ENCODE assay signal across 15 cellular contexts in genomic region chr1:198153103-198153502, GRCh38. TPM values are rescaled to one million over a fixed set of nuclear protein-coding genes. Genes with fewer than 3 reads are reported as not detected.
DNase-seq lines count a peak whose midpoint lies in the region; ATAC-seq and TF ChIP-seq lines count a peak whose summit lies in the region.
"Had no signal": no experiment of that assay in that cellular context is flagged by ENCODE, and none has a peak within 500 bp of the region (broad histone marks: within the 10 kb centered on the region; RNA-seq: fewer than 3 reads in every experiment).

No MANE protein-coding gene starts in this region.

- intact Hi-C loops in IMR-90 (cut with micrococcal nuclease): no loop called here
- intact Hi-C loops in PC-3 (cut with micrococcal nuclease): no loop called here

- DNase-seq in IMR-90 (peak; percentile 86), PC-3 (peak; percentile 47), fibroblast of peridontal ligament (ENCODE audit: extremely low read depth) (peak; percentile 90), pulmonary artery endothelial cell (ENCODE audit: low read depth, low spot score) (peak; percentile 78), DMS153 treated with DMSO at 0.1 percent for 48 hours (lab: John Stamatoyannopoulos, UW; ENCODE audit: unreplicated experiment) (no peak), NCI-H2081 (lab: John Stamatoyannopoulos, UW) (no peak), NCI-H2171 (lab: John Stamatoyannopoulos, UW) (no peak)
- DNase-seq: activated T-cell treated with anti-CD3 and anti-CD28 coated beads, Interleukin-2, amount 50 U/mL, for 24 hours; KBM-7; mucosa of descending colon; NCI-H345; retina; SHP77 treated with DMSO at 0.1 percent for 48 hours; testis had no signal

- H3K27ac ChIP-seq in IMR-90 (ENCODE audit: insufficient read depth, low read length) (no peak overlapping the region), PC-3 (ENCODE audit: low read length) (no peak overlapping the region)
- H3K27ac ChIP-seq: testis had no signal

- no peak for TF ChIP-seq CTCF in IMR-90 (conservative IDR thresholded peaks at IDR 0.05; ENCODE audit: low read depth, low read length)
- TF ChIP-seq CTCF in PC-3 (conservative IDR thresholded peaks at IDR 0.05; ENCODE audit: low read depth, low read length): no peak

- H3K18ac ChIP-seq in IMR-90 (ENCODE audit: low read depth, low read length): no peak overlapping the region

- H3K79me1 ChIP-seq in IMR-90 (ENCODE audit: low read depth in 1 of 2, low read length in 2 of 2): peaks cover 0 to 12% of the 10 kb centered on the region in 2 experiments; a peak in 2 of 4 replicates

- dilution Hi-C loops in IMR-90 (cut with HindIII; ENCODE audit: low sequenced_read_pairs, unreplicated experiment): no loop called here

- H4K20me1 ChIP-seq in IMR-90 (ENCODE audit: insufficient read depth, low read length) (no peaks in the 10 kb centered on the region), PC-3 (ENCODE audit: low read length) (no peaks in the 10 kb centered on the region)

- H3K9ac ChIP-seq in IMR-90 (ENCODE audit: low read depth, low read length): no peak overlapping the region
- H3K9ac ChIP-seq in PC-3 (ENCODE audit: low read length): no peak overlapping the region

- in situ Hi-C loops in IMR-90 (cut with MboI; ENCODE audit: low sequenced_read_pairs): no loop called here

- H2AK5ac ChIP-seq in IMR-90 (ENCODE audit: low read depth, low read length): peak overlapping the region; percentile 36; the same call in 1 of the 2 replicates

- H2BK20ac ChIP-seq in IMR-90 (ENCODE audit: low read depth, low read length): no peak overlapping the region

- no TSS peak for BruUV-seq in IMR-90 (replicated peaks; lab: Mats Ljungman, UMichigan)
- no TSS peak for BruUV-seq in PC-3 (replicated peaks; lab: Mats Ljungman, UMichigan)

- no peak overlapping the region for H2BK120ac ChIP-seq in IMR-90 (ENCODE audit: low read depth, low read length)

- no peak overlapping the region for H4K91ac ChIP-seq in IMR-90 (ENCODE audit: insufficient read depth, low read depth, low read length)

- TF ChIP-seq RAD21 in IMR-90 (IDR thresholded peaks at IDR 0.05; ENCODE audit: low read length): no peak

- no peak for ATAC-seq in IMR-90 (ENCODE audit: low read depth)
- no peak for ATAC-seq in PC-3
- no peak for ATAC-seq in HG03571 (IDR thresholded peaks at IDR 0.05; ENCODE audit: unreplicated experiment)
- ATAC-seq: mucosa of descending colon had no signal

- no peak overlapping the region for H3K14ac ChIP-seq in IMR-90 (replicated peaks; ENCODE audit: low read depth, low read length)

- H3K4ac ChIP-seq in IMR-90 (ENCODE audit: low read depth, low read length): no peak overlapping the region

- CTCF ChIA-PET in IMR-90 (lab: Yijun Ruan, JAX): interaction anchor here (0.7 kb wide), 1 partner anchor 121 kb away, joined by 3 read pairs; no protein-coding TSS in a partner anchor
- CTCF ChIA-PET in PC-3 (lab: Charles Lee): no interaction called here

- H2BK15ac ChIP-seq in IMR-90 (ENCODE audit: low read depth, low read length): no peak overlapping the region

- no peak for TF ChIP-seq POLR2A in IMR-90 (IDR thresholded peaks at IDR 0.05; ENCODE audit: low read depth, low read length)

- H3K4me1 ChIP-seq in IMR-90 (ENCODE audit: control insufficient read depth, insufficient read depth, low read length): peaks cover 3% of the 10 kb centered on the region; the same call in 1 of the 2 replicates
- H3K4me1 ChIP-seq in PC-3 (ENCODE audit: insufficient read depth, low read length): peaks cover 13% of the 10 kb centered on the region
- H3K4me1 ChIP-seq: testis had no signal

- POLR2A ChIA-PET in IMR-90 (lab: Charles Lee; ENCODE audit: unreplicated experiment) (no interaction called here), PC-3 (lab: Charles Lee; ENCODE audit: unreplicated experiment) (no interaction called here)

- H3K4me3 ChIP-seq in IMR-90 (ENCODE audit: insufficient read depth, low read depth, low read length) (no peak overlapping the region), PC-3 (ENCODE audit: low read length) (no peak overlapping the region)
- H3K4me3 ChIP-seq: mucosa of descending colon, testis had no signal

- H3K4me2 ChIP-seq in IMR-90 (ENCODE audit: low read depth, low read length): no peak overlapping the region
- H3K4me2 ChIP-seq in PC-3 (ENCODE audit: low read length): no peak overlapping the region

- H2AFZ ChIP-seq in IMR-90 (replicated peaks; ENCODE audit: low read length, poor library complexity) (no peak overlapping the region), PC-3 (ENCODE audit: low read length) (no peak overlapping the region)

- H2BK5ac ChIP-seq in IMR-90 (ENCODE audit: low read depth, low read length, poor library complexity, severe bottlenecking): no peak overlapping the region

- H2AK9ac ChIP-seq in IMR-90 (replicated peaks; ENCODE audit: low read depth, low read length, poor library complexity): no peak overlapping the region

- no peaks in the 10 kb centered on the region for H3K9me3 ChIP-seq in IMR-90 (ENCODE audit: control insufficient read depth, insufficient read depth, low read length)
- no peaks in the 10 kb centered on the region for H3K9me3 ChIP-seq in PC-3 (ENCODE audit: low read length)
- H3K9me3 ChIP-seq: mucosa of descending colon, testis had no signal

- H4K8ac ChIP-seq in IMR-90 (ENCODE audit: low read depth in 2 of 2, low read length in 2 of 2): no peak overlapping the region

- no peaks in the 10 kb centered on the region for H3K36me3 ChIP-seq in IMR-90 (ENCODE audit: control insufficient read depth, insufficient read depth, low read length)
- H3K36me3 ChIP-seq in PC-3 (ENCODE audit: low read depth, low read length): no peaks in the 10 kb centered on the region

- no peaks in the 10 kb centered on the region for H3K9me2 ChIP-seq in PC-3 (replicated peaks; ENCODE audit: low read length)

- H4K5ac ChIP-seq in IMR-90 (ENCODE audit: low read depth, low read length): no peak overlapping the region

- H3K23ac ChIP-seq in IMR-90 (ENCODE audit: low read depth, low read length): no peak overlapping the region

- no peaks in the 10 kb centered on the region for H3F3A ChIP-seq in PC-3 (ENCODE audit: low read length, unreplicated experiment)

- H3K27me3 ChIP-seq in IMR-90 (ENCODE audit: control insufficient read depth, insufficient read depth, low read length) (no peaks in the 10 kb centered on the region), PC-3 (ENCODE audit: low read length) (no peaks in the 10 kb centered on the region)
- H3K27me3 ChIP-seq: testis had no signal

- H3K56ac ChIP-seq in IMR-90 (ENCODE audit: extremely low read depth, insufficient read depth, low read length): no peak overlapping the region

- H3K9me1 ChIP-seq in IMR-90 (ENCODE audit: insufficient read depth, low read length): no peaks in the 10 kb centered on the region

- peaks cover 10% of the 10 kb centered on the region for H3K79me2 ChIP-seq in PC-3 (ENCODE audit: low read length)

TF ChIP-seq in IMR-90, 13 proteins besides CTCF, POLR2A, EP300 and RAD21:
- TF ChIP-seq RCOR1 (IDR thresholded peaks at IDR 0.05; ENCODE audit: insufficient replicate concordance, low read length) (peak; percentile 70), MXI1 (IDR thresholded peaks at IDR 0.05; ENCODE audit: borderline replicate concordance, low read depth, low read length) (no peak)
TF ChIP-seq in IMR-90: peak in this region for 1.

RNA-seq across cellular contexts. Expression of gene NEK7, which starts 3.7 kb away (rescaled TPM):
- total RNA-seq in IMR-90 (2012; rRNA removed) (297 and 467 TPM in 2 replicates), PC-3 (2014; rRNA removed) (23.2 and 25.2 TPM in 2 replicates), pulmonary artery endothelial cell (122 and 161 TPM in 2 replicates)
- polyA plus RNA-seq in IMR-90 (2012; rRNA removed): 82.8 and 89.0 TPM in 2 replicates
- polyA plus RNA-seq in IMR-90 (2012; cell fraction: cytosol; rRNA removed): 23.2 and 34.7 TPM in 2 replicates
- 11.9 and 86.4 TPM in 2 replicates for polyA plus RNA-seq in IMR-90 (2012; cell fraction: nucleus; rRNA removed; ENCODE audit: low replicate concordance)

Comparison
In these comparisons a context has a peak if more than half of its experiments do, and no peak if none do; other contexts are left out.
1. DNase-seq: peak in IMR-90 (single experiment), PC-3 (single experiment), fibroblast of peridontal ligament (single experiment) and pulmonary artery endothelial cell (single experiment); none in DMS153 treated with DMSO at 0.1 percent for 48 hours (single experiment), NCI-H2081 (0 of 2) and NCI-H2171 (single experiment).